Comparison of ENCODE assay signal across 9 cellular contexts in the genomic region with DNA sequence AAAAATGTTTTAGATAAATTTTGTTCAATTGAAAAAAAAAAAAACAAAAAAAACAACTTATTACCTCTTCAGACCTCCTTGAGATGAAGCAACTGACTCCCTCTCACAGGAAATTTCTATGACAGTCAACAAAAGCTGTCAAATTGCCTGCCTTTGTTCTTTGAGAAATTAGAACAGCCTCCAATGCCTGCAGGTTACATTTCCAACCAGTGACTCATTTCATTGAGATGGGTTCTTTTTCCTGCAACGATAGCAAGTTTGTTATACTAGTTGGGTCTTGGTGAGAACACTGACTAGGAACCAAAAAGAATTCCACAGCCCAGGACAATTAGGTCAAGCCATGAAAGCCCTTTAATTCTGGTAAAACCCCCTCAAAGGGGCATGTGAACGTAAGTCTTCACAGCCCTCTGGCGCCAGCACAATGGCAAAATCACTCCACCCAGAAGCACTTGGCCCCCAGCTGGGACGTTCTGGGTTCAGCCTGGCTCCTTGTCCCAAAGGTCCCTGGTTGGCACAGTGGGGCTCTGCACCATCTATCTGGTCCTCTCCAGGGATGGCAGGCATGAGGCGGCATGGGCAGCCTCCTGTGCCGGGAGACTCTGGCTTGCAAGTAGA.
DNase-seq lines count a peak whose midpoint lies in the region; ATAC-seq, FAIRE-seq and TF ChIP-seq lines count a peak whose summit lies in the region.
"Had no signal": no experiment of that assay in that cellular context is flagged by ENCODE, and none has a peak within 500 bp of the region (broad histone marks: within the 10 kb centered on the region; RNA-seq: fewer than 3 reads in every experiment).

No MANE protein-coding gene starts in this region.

- H3F3A ChIP-seq in PC-9 (ENCODE audit: insufficient read depth, low read depth), result peaks cover 21% of the 10 kb centered on the region

- no peak overlapping the region for H3K4me3 Mint-ChIP-seq in activated CD8-positive, alpha-beta T cell treated with anti-CD3 and anti-CD28 coated beads, Interleukin-2, amount 10 ng/mL, durations not matched to agents 7 days and 5 days
- no peak overlapping the region for H3K4me3 Mint-ChIP-seq in activated CD8-positive, alpha-beta T cell treated with anti-CD3 and anti-CD28 coated beads for 36 hours
- no peak overlapping the region for H3K4me3 Mint-ChIP-seq in stimulated activated effector memory CD8-positive, alpha-beta T cell treated with anti-CD3 and anti-CD28 coated beads, Interleukin-12 subunit alpha, Interleukin-12 subunit beta, amount 100 ng/mL, for 72 hours

- no peak for ATAC-seq in activated CD8-positive, alpha-beta T cell treated with anti-CD3 and anti-CD28 coated beads, Interleukin-2, amount 10 ng/mL, durations not matched to agents 7 days and 5 days
- ATAC-seq in activated CD8-positive, alpha-beta T cell treated with anti-CD3 and anti-CD28 coated beads for 36 hours, result no peak
- ATAC-seq in stimulated activated effector memory CD8-positive, alpha-beta T cell treated with anti-CD3 and anti-CD28 coated beads, Interleukin-12 subunit alpha, Interleukin-12 subunit beta, amount 100 ng/mL, for 72 hours, result no peak
- ATAC-seq in HG02840 (IDR thresholded peaks at IDR 0.05; ENCODE audit: low FRiP score, unreplicated experiment), result no peak

- no peak for TF ChIP-seq CTCF in activated CD8-positive, alpha-beta T cell treated with anti-CD3 and anti-CD28 coated beads for 36 hours (IDR thresholded peaks at IDR 0.05)
- TF ChIP-seq CTCF in PC-9 (conservative IDR thresholded peaks at IDR 0.05) (no peak; the same call in 1 of the 2 replicates), epithelial cell of esophagus (IDR thresholded peaks at IDR 0.05; ENCODE audit: insufficient read depth, low read depth, low read length, missing control alignments) (no peak)

- H3K27me3 Mint-ChIP-seq in activated CD8-positive, alpha-beta T cell treated with anti-CD3 and anti-CD28 coated beads, Interleukin-2, amount 10 ng/mL, durations not matched to agents 7 days and 5 days (ENCODE audit: low read depth), result peaks cover 7% of the 10 kb centered on the region
- no peaks in the 10 kb centered on the region for H3K27me3 Mint-ChIP-seq in activated CD8-positive, alpha-beta T cell treated with anti-CD3 and anti-CD28 coated beads for 36 hours

- H3K4me1 Mint-ChIP-seq in activated CD8-positive, alpha-beta T cell treated with anti-CD3 and anti-CD28 coated beads, Interleukin-2, amount 10 ng/mL, durations not matched to agents 7 days and 5 days (ENCODE audit: low read depth), result peaks cover 22% of the 10 kb centered on the region
- H3K4me1 Mint-ChIP-seq in activated CD8-positive, alpha-beta T cell treated with anti-CD3 and anti-CD28 coated beads for 36 hours (ENCODE audit: low read depth), result peaks cover 17% of the 10 kb centered on the region
- H3K4me1 Mint-ChIP-seq in stimulated activated effector memory CD8-positive, alpha-beta T cell treated with anti-CD3 and anti-CD28 coated beads, Interleukin-12 subunit alpha, Interleukin-12 subunit beta, amount 100 ng/mL, for 72 hours, result peaks cover 26% of the 10 kb centered on the region

- H3K4me3 ChIP-seq in PC-9, result no peak overlapping the region
- H3K4me3 ChIP-seq in epithelial cell of esophagus (ENCODE audit: low read length), result no peak overlapping the region

- H3K9me3 Mint-ChIP-seq in activated CD8-positive, alpha-beta T cell treated with anti-CD3 and anti-CD28 coated beads, Interleukin-2, amount 10 ng/mL, durations not matched to agents 7 days and 5 days (ENCODE audit: insufficient read depth), result no peaks in the 10 kb centered on the region
- H3K9me3 Mint-ChIP-seq in activated CD8-positive, alpha-beta T cell treated with anti-CD3 and anti-CD28 coated beads for 36 hours, result no peaks in the 10 kb centered on the region
- H3K9me3 Mint-ChIP-seq in stimulated activated effector memory CD8-positive, alpha-beta T cell treated with anti-CD3 and anti-CD28 coated beads, Interleukin-12 subunit alpha, Interleukin-12 subunit beta, amount 100 ng/mL, for 72 hours, result no peaks in the 10 kb centered on the region

- no peaks in the 10 kb centered on the region for H3K36me3 Mint-ChIP-seq in activated CD8-positive, alpha-beta T cell treated with anti-CD3 and anti-CD28 coated beads, Interleukin-2, amount 10 ng/mL, durations not matched to agents 7 days and 5 days (ENCODE audit: low read depth)
- H3K36me3 Mint-ChIP-seq in activated CD8-positive, alpha-beta T cell treated with anti-CD3 and anti-CD28 coated beads for 36 hours (ENCODE audit: low read depth), result no peaks in the 10 kb centered on the region
- H3K36me3 Mint-ChIP-seq in stimulated activated effector memory CD8-positive, alpha-beta T cell treated with anti-CD3 and anti-CD28 coated beads, Interleukin-12 subunit alpha, Interleukin-12 subunit beta, amount 100 ng/mL, for 72 hours, result no peaks in the 10 kb centered on the region

- BruUV-seq in PC-9 (replicated peaks; lab: Mats Ljungman, UMichigan), result no TSS peak

- H3K36me3 ChIP-seq in PC-9 (ENCODE audit: low read depth), result no peaks in the 10 kb centered on the region

- H3K4me2 ChIP-seq in PC-9, result peak overlapping the region; percentile 40

- H3K27me3 ChIP-seq in PC-9 (ENCODE audit: insufficient read depth, low read depth), result no peaks in the 10 kb centered on the region

- CTCF ChIA-PET in activated CD8-positive, alpha-beta T cell treated with anti-CD3 and anti-CD28 coated beads, Interleukin-2, amount 10 ng/mL, durations not matched to agents 7 days and 5 days (lab: Charles Lee), result interaction anchor here (0.7 to 3.1 kb wide), 7 partner anchors 9 to 414 kb away, joined by 3 to 65 read pairs (median 4); partner anchors contain the start of gene ARL4C
- CTCF ChIA-PET in activated CD8-positive, alpha-beta T cell treated with anti-CD3 and anti-CD28 coated beads for 36 hours (lab: Charles Lee), result interaction anchor here (1.1 to 4.6 kb wide), 5 partner anchors 134 to 408 kb away, joined by 3 to 68 read pairs (median 7); partner anchors contain the start of gene ARL4C
- CTCF ChIA-PET in PC-9 (lab: Charles Lee), result interaction anchor here (0.5 to 0.7 kb wide), 5 partner anchors 108 to 1657 kb away, joined by 4 to 10 read pairs (median 5); no protein-coding TSS in a partner anchor

- no peak for FAIRE-seq in GM19239 (lab: Jason Lieb, UNC)

- POLR2A ChIA-PET in activated CD8-positive, alpha-beta T cell treated with anti-CD3 and anti-CD28 coated beads, Interleukin-2, amount 10 ng/mL, durations not matched to agents 7 days and 5 days (lab: Charles Lee), result no interaction called here
- POLR2A ChIA-PET in activated CD8-positive, alpha-beta T cell treated with anti-CD3 and anti-CD28 coated beads for 36 hours (lab: Charles Lee), result interaction anchor here (0.9 kb wide), 1 partner anchor 360 kb away, joined by 3 read pairs; the partner anchor contains the start of gene ARL4C
- POLR2A ChIA-PET in PC-9 (lab: Charles Lee; ENCODE audit: unreplicated experiment), result interaction anchor here (0.6 to 0.7 kb wide), 2 partner anchors 360 to 871 kb away, joined by 3 to 15 read pairs; partner anchors contain the start of gene ARL4C

- no peaks in the 10 kb centered on the region for H4K20me1 ChIP-seq in PC-9 (ENCODE audit: insufficient read depth)

- no peak for DNase-seq in activated CD8-positive, alpha-beta T cell treated with anti-CD3 and anti-CD28 coated beads, Interleukin-2, amount 10 ng/mL, durations not matched to agents 7 days and 5 days
- DNase-seq in activated CD8-positive, alpha-beta T cell treated with anti-CD3 and anti-CD28 coated beads for 36 hours, result no peak
- DNase-seq in PC-9, result peak; percentile 63 to 98
- DNase-seq in epithelial cell of esophagus (ENCODE audit: low read depth), result peak; percentile 94
- no peak for DNase-seq in stimulated activated effector memory CD8-positive, alpha-beta T cell treated with anti-CD3 and anti-CD28 coated beads, Interleukin-12 subunit alpha, Interleukin-12 subunit beta, amount 100 ng/mL, for 72 hours (ENCODE audit: low spot score in 2 of 2)
- no peak for DNase-seq in iPS-NIHi7 (ENCODE audit: extremely low spot score)
- no peak for DNase-seq in GM19239 (ENCODE audit: insufficient read length, low spot score)
- DNase-seq: anterior cingulate cortex had no signal

- intact Hi-C loops in activated CD8-positive, alpha-beta T cell treated with anti-CD3 and anti-CD28 coated beads for 36 hours (cut with micrococcal nuclease), result loop anchor here (2.0 to 5.0 kb wide), 3 partner anchors 150 to 410 kb away; no protein-coding TSS in a partner anchor
- intact Hi-C loops in PC-9 (cut with micrococcal nuclease; ENCODE audit: unreplicated experiment), result loop anchor here (1.0 to 10.0 kb wide), 8 partner anchors 25 to 843 kb away; partner anchors contain the start of gene HJURP

- no peaks in the 10 kb centered on the region for H3K9me2 ChIP-seq in PC-9 (ENCODE audit: insufficient read depth)

- no peaks in the 10 kb centered on the region for H3K79me2 ChIP-seq in PC-9 (ENCODE audit: low read depth)

- peaks cover 30% of the 10 kb centered on the region for H3K4me1 ChIP-seq in PC-9 (replicated peaks; ENCODE audit: insufficient read depth)

- H3K9me3 ChIP-seq in PC-9 (ENCODE audit: insufficient read depth, low read depth), result no peaks in the 10 kb centered on the region; the same call in 1 of the 2 replicates

- peak overlapping the region; percentile 37 for H3K27ac Mint-ChIP-seq in activated CD8-positive, alpha-beta T cell treated with anti-CD3 and anti-CD28 coated beads, Interleukin-2, amount 10 ng/mL, durations not matched to agents 7 days and 5 days
- H3K27ac Mint-ChIP-seq in activated CD8-positive, alpha-beta T cell treated with anti-CD3 and anti-CD28 coated beads for 36 hours, result no peak overlapping the region
- H3K27ac Mint-ChIP-seq in stimulated activated effector memory CD8-positive, alpha-beta T cell treated with anti-CD3 and anti-CD28 coated beads, Interleukin-12 subunit alpha, Interleukin-12 subunit beta, amount 100 ng/mL, for 72 hours, result peak overlapping the region; percentile 26

- H3K27ac ChIP-seq in PC-9, result peak overlapping the region; percentile 66

- no peak overlapping the region for H2AFZ ChIP-seq in PC-9

Comparison
In these comparisons a context has a peak if more than half of its experiments do, and no peak if none do; other contexts are left out.
1. DNase-seq: peak in PC-9 (2 of 2) and epithelial cell of esophagus (single experiment); none in activated CD8-positive, alpha-beta T cell treated with anti-CD3 and anti-CD28 coated beads, Interleukin-2, amount 10 ng/mL, durations not matched to agents 7 days and 5 days (single experiment), activated CD8-positive, alpha-beta T cell treated with anti-CD3 and anti-CD28 coated beads for 36 hours (single experiment), stimulated activated effector memory CD8-positive, alpha-beta T cell treated with anti-CD3 and anti-CD28 coated beads, Interleukin-12 subunit alpha, Interleukin-12 subunit beta, amount 100 ng/mL, for 72 hours (0 of 2), iPS-NIHi7 (single experiment) and GM19239 (single experiment).